1 cellular context compared by ENCODE assay signal in genomic region chr22:21663738-21664137, GRCh38.
TF ChIP-seq lines count a peak whose summit lies in the region.

No MANE protein-coding gene starts in this region.

TF ChIP-seq in GM12878, 131 proteins besides CTCF, POLR2A, EP300 and RAD21:
- TF ChIP-seq SP1 (IDR thresholded peaks at IDR 0.05; ENCODE audit: low read depth, low read length) (no peak), RAD51 (IDR thresholded peaks at IDR 0.05) (no peak), SIX5 (IDR thresholded peaks at IDR 0.05; ENCODE audit: low read depth, low read length, severe bottlenecking) (no peak), HCFC1 (IDR thresholded peaks at IDR 0.05; ENCODE audit: low read length) (no peak), HDAC6 (IDR thresholded peaks at IDR 0.05; ENCODE audit: unreplicated experiment) (no peak), SMC3 (IDR thresholded peaks at IDR 0.05; ENCODE audit: borderline replicate concordance, low read length) (no peak), PBX3 (IDR thresholded peaks at IDR 0.05; ENCODE audit: insufficient replicate concordance, low read depth, low read length) (peak; percentile 33), SREBF1 (IDR thresholded peaks at IDR 0.05; ENCODE audit: low read length) (no peak), KAT2A (conservative IDR thresholded peaks at IDR 0.05; ENCODE audit: control insufficient read depth, low read depth, low read length) (no peak), RELA (IDR thresholded peaks at IDR 0.05; ENCODE audit: borderline replicate concordance, partially characterized antibody) (no peak), PKNOX1 (IDR thresholded peaks at IDR 0.05) (no peak), BCL3 (IDR thresholded peaks at IDR 0.05; ENCODE audit: borderline replicate concordance, insufficient read depth, low read depth, low read length, poor library complexity, severe bottlenecking) (peak; percentile 92)
- TF ChIP-seq, protein P1, sequence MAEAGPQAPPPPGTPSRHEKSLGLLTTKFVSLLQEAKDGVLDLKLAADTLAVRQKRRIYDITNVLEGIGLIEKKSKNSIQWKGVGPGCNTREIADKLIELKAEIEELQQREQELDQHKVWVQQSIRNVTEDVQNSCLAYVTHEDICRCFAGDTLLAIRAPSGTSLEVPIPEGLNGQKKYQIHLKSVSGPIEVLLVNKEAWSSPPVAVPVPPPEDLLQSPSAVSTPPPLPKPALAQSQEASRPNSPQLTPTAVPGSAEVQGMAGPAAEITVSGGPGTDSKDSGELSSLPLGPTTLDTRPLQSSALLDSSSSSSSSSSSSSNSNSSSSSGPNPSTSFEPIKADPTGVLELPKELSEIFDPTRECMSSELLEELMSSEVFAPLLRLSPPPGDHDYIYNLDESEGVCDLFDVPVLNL (IDR thresholded peaks at IDR 0.05; ENCODE audit: low read depth, low read length): no peak
